In the genomic region with DNA sequence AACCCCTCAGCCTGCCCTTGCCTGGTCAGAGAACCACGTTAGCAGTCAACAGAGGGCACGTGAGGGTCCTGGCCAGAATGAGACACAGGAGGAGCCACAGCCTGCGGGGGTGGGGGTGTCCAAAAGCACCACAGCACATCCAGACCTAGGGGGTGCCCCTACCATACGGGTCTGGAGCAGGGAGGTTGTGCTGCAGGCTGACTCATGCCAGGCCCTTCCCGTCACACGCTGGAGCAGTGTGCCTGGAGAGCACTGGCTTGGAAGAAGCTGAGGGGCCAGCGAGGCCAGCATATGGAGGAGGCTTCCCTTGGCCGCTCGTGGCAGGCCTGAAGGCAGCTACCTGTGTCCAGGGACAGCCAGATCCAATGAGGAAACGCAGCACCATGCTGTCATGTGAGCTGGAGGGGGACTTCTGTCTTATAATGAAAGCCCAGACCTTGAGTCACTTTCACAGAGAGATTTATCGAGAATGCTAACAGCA, we compare ENCODE assay signal across 9 cellular contexts. TPM values are rescaled to one million over a fixed set of nuclear protein-coding genes. Genes with fewer than 3 reads are reported as not detected.
DNase-seq lines count a peak whose midpoint lies in the region; FAIRE-seq and TF ChIP-seq lines count a peak whose summit lies in the region.
"Had no signal": no experiment of that assay in that cellular context is flagged by ENCODE, and none has a peak within 500 bp of the region (broad histone marks: within the 10 kb centered on the region; RNA-seq: fewer than 3 reads in every experiment).

No MANE protein-coding gene starts in this region.

- DNase-seq in DMS53 (lab: John Stamatoyannopoulos, UW) (peak; percentile 15), DMS53 treated with DMSO at 0.1 percent for 48 hours (lab: John Stamatoyannopoulos, UW; ENCODE audit: unreplicated experiment) (no peak), RCC 7860 (ENCODE audit: low spot score) (peak; percentile 66), endothelial cell (ENCODE audit: low spot score) (no peak), smooth muscle cell (lab: John Stamatoyannopoulos, UW; ENCODE audit: unreplicated experiment) (peak; percentile 17), DMS 273 (lab: John Stamatoyannopoulos, UW; ENCODE audit: unreplicated experiment) (no peak), NCI-H748 treated with DMSO at 0.1 percent for 48 hours (lab: John Stamatoyannopoulos, UW) (no peak), NCI-H526 (lab: John Stamatoyannopoulos, UW) (no peak)

- no peaks in the 10 kb centered on the region for H3K9me3 Mint-ChIP-seq in endothelial cell (ENCODE audit: unreplicated experiment)

- peaks cover 6% of the 10 kb centered on the region for H3K79me2 ChIP-seq in smooth muscle cell (ENCODE audit: low read depth)

- H3K27me3 Mint-ChIP-seq in endothelial cell (ENCODE audit: unreplicated experiment) = peaks cover 2% of the 10 kb centered on the region

- H2AFZ ChIP-seq in smooth muscle cell (ENCODE audit: low read depth) = no peak overlapping the region

- no peak overlapping the region for H3K4me3 Mint-ChIP-seq in endothelial cell (ENCODE audit: unreplicated experiment)

- peak; percentile 78 for FAIRE-seq in RCC 7860 (lab: Jason Lieb, UNC)
- FAIRE-seq: A204.1 had no signal

- H3K4me2 ChIP-seq in smooth muscle cell = peak overlapping the region; percentile 79

- 48% methylated on average over 11 of the region's 11 CpGs for WGBS in smooth muscle cell (ENCODE audit: low lambda C conversion rate)

- TF ChIP-seq CTCF in endothelial cell (IDR thresholded peaks at IDR 0.05; ENCODE audit: unreplicated experiment) (no peak), smooth muscle cell (IDR thresholded peaks at IDR 0.05; ENCODE audit: borderline replicate concordance, insufficient read depth, poor library complexity, severe bottlenecking) (no peak)

- peak overlapping the region; percentile 80 for H3K27ac ChIP-seq in smooth muscle cell (ENCODE audit: low read depth)

- peak overlapping the region; percentile 61 for H3K27ac Mint-ChIP-seq in endothelial cell (ENCODE audit: unreplicated experiment)

- no peak overlapping the region for H3K4me3 ChIP-seq in smooth muscle cell

- H3K27me3 ChIP-seq in smooth muscle cell (ENCODE audit: low read depth) = no peaks in the 10 kb centered on the region

- H3F3A ChIP-seq in smooth muscle cell (ENCODE audit: low read depth) = no peaks in the 10 kb centered on the region

- no peaks in the 10 kb centered on the region for H3K36me3 ChIP-seq in smooth muscle cell (ENCODE audit: low read depth)

- H3K36me3 Mint-ChIP-seq in endothelial cell (ENCODE audit: low read depth, unreplicated experiment) = peaks cover 8% of the 10 kb centered on the region

- peaks cover 7% of the 10 kb centered on the region for H3K4me1 Mint-ChIP-seq in endothelial cell (ENCODE audit: unreplicated experiment)

- H3K4me1 ChIP-seq in smooth muscle cell (ENCODE audit: low read depth) = peaks cover 5% of the 10 kb centered on the region

- no peaks in the 10 kb centered on the region for H3K9me3 ChIP-seq in smooth muscle cell (replicated peaks; ENCODE audit: low read depth)

- H3K9ac ChIP-seq in smooth muscle cell (ENCODE audit: low read depth) = peak overlapping the region; percentile 81

- H4K20me1 ChIP-seq in smooth muscle cell (ENCODE audit: low read depth) = no peaks in the 10 kb centered on the region

RNA-seq across cellular contexts. Expression of a gene that starts 1.5 kb away (rescaled TPM):
- total RNA-seq in endothelial cell (ENCODE audit: unreplicated experiment) (89.9 TPM), smooth muscle cell (21.5 and 29.4 TPM in 2 replicates)
- polyA plus RNA-seq in smooth muscle cell = 63.4 and 84.2 TPM in 2 replicates

RNA-seq across cellular contexts. Expression of a gene that starts 48.6 kb away (rescaled TPM):
- total RNA-seq in endothelial cell (ENCODE audit: unreplicated experiment) (12.0 TPM), smooth muscle cell (5.0 and 6.2 TPM in 2 replicates)
- polyA plus RNA-seq in smooth muscle cell = 9.8 and 11.2 TPM in 2 replicates

RNA-seq across cellular contexts. Expression of a gene that starts 49.6 kb away (rescaled TPM):
- total RNA-seq in endothelial cell (ENCODE audit: unreplicated experiment) (74.6 TPM), smooth muscle cell (23.3 and 23.7 TPM in 2 replicates)
- polyA plus RNA-seq in smooth muscle cell = 22.8 and 28.0 TPM in 2 replicates

Comparison
In these comparisons a context has a peak if more than half of its experiments do, and no peak if none do; other contexts are left out.
1. DNase-seq: peak in DMS53 (single experiment), RCC 7860 (single experiment) and smooth muscle cell (single experiment); none in DMS53 treated with DMSO at 0.1 percent for 48 hours (single experiment), endothelial cell (single experiment), DMS 273 (single experiment), NCI-H748 treated with DMSO at 0.1 percent for 48 hours (single experiment) and NCI-H526 (0 of 2).